Comparison of ENCODE assay signal across 8 cellular contexts in genomic region chr12:123119808-123120207, GRCh38. TPM values are rescaled to one million over a fixed set of nuclear protein-coding genes. Genes with fewer than 3 reads are reported as not detected.
DNase-seq lines count a peak whose midpoint lies in the region; ATAC-seq and TF ChIP-seq lines count a peak whose summit lies in the region.

No MANE protein-coding gene starts in this region.

- H3K9me3 Mint-ChIP-seq in CD4-positive, alpha-beta memory T cell, result no peaks in the 10 kb centered on the region
- H3K9me3 Mint-ChIP-seq in IgD-negative memory B cell, result peaks cover 0 to 1% (median 0%) of the 10 kb centered on the region in 3 donors
- no peaks in the 10 kb centered on the region for H3K9me3 Mint-ChIP-seq in activated naive CD4-positive, alpha-beta T cell treated with anti-CD3 and anti-CD28 coated beads, Interleukin-2, amount 50 U/mL, for 24 hours

- H3K4me3 ChIP-seq in CD4-positive, alpha-beta memory T cell (ENCODE audit: low read length in 2 of 2), result no peak overlapping the region
- H3K4me3 ChIP-seq in colonic mucosa, result no peak overlapping the region

- intact Hi-C loops in CD4-positive, alpha-beta memory T cell (cut with micrococcal nuclease), result loop anchor here (1.0 kb wide), 1 partner anchor 11 kb away; no protein-coding TSS in a partner anchor
- intact Hi-C loops in colonic mucosa (cut with DNase I), result no loop called here

- POLR2A ChIA-PET in CD4-positive, alpha-beta memory T cell (lab: Charles Lee; ENCODE audit: partially characterized antibody), result interaction anchor here (0.8 to 3.3 kb wide), 8 partner anchors 9 to 284 kb away, joined by 3 to 24 read pairs (median 10); partner anchors contain the start of genes MPHOSPH9 and MTRFR

- H3K27me3 Mint-ChIP-seq in CD4-positive, alpha-beta memory T cell, result no peaks in the 10 kb centered on the region
- peaks cover 6% of the 10 kb centered on the region for H3K27me3 Mint-ChIP-seq in IgD-negative memory B cell
- no peaks in the 10 kb centered on the region for H3K27me3 Mint-ChIP-seq in activated naive CD4-positive, alpha-beta T cell treated with anti-CD3 and anti-CD28 coated beads, Interleukin-2, amount 50 U/mL, for 24 hours

- H3K36me3 ChIP-seq in CD4-positive, alpha-beta memory T cell (ENCODE audit: insufficient read depth, low read length), result no peaks in the 10 kb centered on the region
- H3K36me3 ChIP-seq in colonic mucosa, result no peaks in the 10 kb centered on the region

- H3K9me3 ChIP-seq in CD4-positive, alpha-beta memory T cell (ENCODE audit: control insufficient read depth in 1 of 2, low read length in 2 of 2), result no peaks in the 10 kb centered on the region
- no peaks in the 10 kb centered on the region for H3K9me3 ChIP-seq in colonic mucosa

- peak in 3 of 5 donors; percentile 15 to 36 (median 28) for DNase-seq in CD4-positive, alpha-beta memory T cell
- DNase-seq in colonic mucosa, result no peak
- DNase-seq in T-helper 9 cell, result no peak
- no peak for DNase-seq in NCI-H2029 (lab: John Stamatoyannopoulos, UW)
- no peak for DNase-seq in NCI-H1092 treated with DMSO at 0.1 percent for 48 hours (lab: John Stamatoyannopoulos, UW)

- peaks cover 61% of the 10 kb centered on the region for H3K4me1 ChIP-seq in CD4-positive, alpha-beta memory T cell (ENCODE audit: insufficient read depth, low read length)
- peaks cover 3% of the 10 kb centered on the region for H3K4me1 ChIP-seq in colonic mucosa

- H3K36me3 Mint-ChIP-seq in CD4-positive, alpha-beta memory T cell, result no peaks in the 10 kb centered on the region
- H3K36me3 Mint-ChIP-seq in IgD-negative memory B cell, result peaks cover 2% of the 10 kb centered on the region
- H3K36me3 Mint-ChIP-seq in activated naive CD4-positive, alpha-beta T cell treated with anti-CD3 and anti-CD28 coated beads, Interleukin-2, amount 50 U/mL, for 24 hours, result peaks cover 2% of the 10 kb centered on the region

- H3K27me3 ChIP-seq in CD4-positive, alpha-beta memory T cell (ENCODE audit: insufficient read depth, low read length), result no peaks in the 10 kb centered on the region
- no peaks in the 10 kb centered on the region for H3K27me3 ChIP-seq in colonic mucosa

- H3K4me3 Mint-ChIP-seq in CD4-positive, alpha-beta memory T cell, result peak overlapping the region in 2 of 8 donors; percentile 32 to 43
- peak overlapping the region in 3 of 4 donors; percentile 32 to 67 (median 61) for H3K4me3 Mint-ChIP-seq in IgD-negative memory B cell
- H3K4me3 Mint-ChIP-seq in activated naive CD4-positive, alpha-beta T cell treated with anti-CD3 and anti-CD28 coated beads, Interleukin-2, amount 50 U/mL, for 24 hours, result peak overlapping the region; percentile 44

- peak overlapping the region; percentile 79 to 89 (median 85) for H3K27ac Mint-ChIP-seq in CD4-positive, alpha-beta memory T cell
- H3K27ac Mint-ChIP-seq in IgD-negative memory B cell, result peak overlapping the region; percentile 58 to 94 (median 86)
- peak overlapping the region; percentile 79 for H3K27ac Mint-ChIP-seq in activated naive CD4-positive, alpha-beta T cell treated with anti-CD3 and anti-CD28 coated beads, Interleukin-2, amount 50 U/mL, for 24 hours

- TF ChIP-seq CTCF in colonic mucosa (IDR thresholded peaks at IDR 0.05), result no peak

- H3K4me1 Mint-ChIP-seq in CD4-positive, alpha-beta memory T cell, result peaks cover 26 to 57% (median 44%) of the 10 kb centered on the region in 4 donors
- peaks cover 23 to 44% (median 40%) of the 10 kb centered on the region in 3 donors for H3K4me1 Mint-ChIP-seq in IgD-negative memory B cell
- H3K4me1 Mint-ChIP-seq in activated naive CD4-positive, alpha-beta T cell treated with anti-CD3 and anti-CD28 coated beads, Interleukin-2, amount 50 U/mL, for 24 hours, result peaks cover 78% of the 10 kb centered on the region

- peak overlapping the region; percentile 27 for H3K27ac ChIP-seq in CD4-positive, alpha-beta memory T cell (ENCODE audit: low read depth, low read length)
- H3K27ac ChIP-seq in colonic mucosa, result no peak overlapping the region

- no peak overlapping the region for H3K9ac ChIP-seq in colonic mucosa (ENCODE audit: low read depth in 2 of 2, low read length in 2 of 2)

- ATAC-seq in GM21528 (IDR thresholded peaks at IDR 0.05; ENCODE audit: low FRiP score, unreplicated experiment), result peak; percentile 72

- CTCF ChIA-PET in CD4-positive, alpha-beta memory T cell (lab: Charles Lee; ENCODE audit: partially characterized antibody), result interaction anchor here (1.0 to 1.9 kb wide), 4 partner anchors 12 to 78 kb away, joined by 3 to 13 read pairs (median 8); no protein-coding TSS in a partner anchor

RNA-seq across cellular contexts. Expression of gene PITPNM2, which starts 31.1 kb away (rescaled TPM):
- 10 to 100 TPM; 15.7 to 16.8 TPM for total RNA-seq in CD4-positive, alpha-beta memory T cell
- polyA plus RNA-seq in CD4-positive, alpha-beta memory T cell, result 1 to 10 TPM in 1 of 2 donors, under 1 TPM in 1; 0.77 to 3.3 TPM
- 0.95 TPM for polyA plus RNA-seq in IgD-negative memory B cell
- 10 to 100 TPM in 1 of 2 donors, 1 to 10 TPM in 1; 9.3 to 17.4 TPM for total RNA-seq in colonic mucosa

Comparison
In these comparisons a context has a peak if more than half of its experiments do, and no peak if none do; other contexts are left out.
1. DNase-seq: peak in CD4-positive, alpha-beta memory T cell (3 of 5); none in colonic mucosa (single experiment), T-helper 9 cell (single experiment), NCI-H2029 (single experiment) and NCI-H1092 treated with DMSO at 0.1 percent for 48 hours (single experiment).
2. Peak in every context shown above with its lines, with median percentiles within 50 percentile points of each other: H3K27ac Mint-ChIP-seq.